ENCODE assay signal across 1 cellular context in the genomic region with DNA sequence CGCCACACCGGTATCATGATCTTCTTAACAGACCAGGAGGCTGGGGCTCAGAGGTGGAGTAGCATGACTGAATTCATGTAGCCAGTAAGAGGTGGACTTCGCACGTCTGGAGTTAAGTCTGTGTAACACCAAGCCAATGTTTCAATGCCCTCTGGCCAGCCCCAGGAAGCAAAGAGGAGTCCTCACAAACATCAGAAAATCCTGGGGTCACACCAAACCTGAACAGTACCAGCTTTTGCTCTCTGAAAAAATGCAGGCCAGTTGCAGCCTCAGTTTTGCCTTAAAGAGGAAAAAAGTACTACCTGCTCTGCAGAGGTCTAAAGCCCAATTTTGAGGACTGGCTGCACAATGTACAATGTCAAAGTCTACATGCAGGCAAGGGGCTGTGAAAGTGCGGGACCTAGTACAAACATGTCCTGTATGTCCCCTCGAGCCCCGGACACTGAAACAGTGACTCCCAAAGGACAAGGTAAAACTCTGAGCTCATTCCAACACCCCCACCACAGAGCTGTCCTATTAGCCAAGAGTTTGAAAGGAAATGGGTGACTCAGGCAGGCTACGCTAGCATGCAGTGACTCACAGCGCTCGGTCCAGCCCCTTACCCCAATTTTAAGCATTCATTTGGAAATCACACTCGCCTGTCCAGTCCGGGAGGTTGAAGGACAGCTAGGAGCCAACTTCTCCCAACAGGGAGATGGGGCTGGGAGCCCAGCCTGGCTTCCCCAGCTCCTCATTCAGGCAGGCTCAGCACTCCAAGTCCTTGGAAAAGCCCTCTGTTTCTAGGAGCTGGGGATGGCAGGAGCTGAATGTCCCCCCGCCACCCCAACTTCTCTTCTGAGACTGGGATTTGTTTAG.
TF ChIP-seq lines count a peak whose summit lies in the region.

No MANE protein-coding gene starts in this region.

TF ChIP-seq in HEK293, 187 proteins besides CTCF, POLR2A, EP300 and RAD21 (continues in another document):
- TF ChIP-seq, protein P1, sequence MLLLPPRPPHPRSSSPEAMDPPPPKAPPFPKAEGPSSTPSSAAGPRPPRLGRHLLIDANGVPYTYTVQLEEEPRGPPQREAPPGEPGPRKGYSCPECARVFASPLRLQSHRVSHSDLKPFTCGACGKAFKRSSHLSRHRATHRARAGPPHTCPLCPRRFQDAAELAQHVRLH (tag by site-specific recombination; IDR thresholded peaks at IDR 0.05), result no peak
- TF ChIP-seq ZNF600 (tag by site-specific recombination; IDR thresholded peaks at IDR 0.05) (0 out of 2 replicates have a peak, but pooled peaks have one; percentile 18), ZNF19 (tag by site-specific recombination; IDR thresholded peaks at IDR 0.05; ENCODE audit: low read depth) (no peak), ZNF132 (tag by site-specific recombination; IDR thresholded peaks at IDR 0.05; ENCODE audit: borderline replicate concordance) (no peak), KLF9 (tag by site-specific recombination; IDR thresholded peaks at IDR 0.05; ENCODE audit: low read depth) (no peak), GLIS1 (tag by site-specific recombination; IDR thresholded peaks at IDR 0.05) (peak; percentile 15; the same call in 1 of the 2 replicates), ZNF501 (tag by site-specific recombination; IDR thresholded peaks at IDR 0.05) (no peak), ZNF174 (tag by site-specific recombination; IDR thresholded peaks at IDR 0.05) (no peak), PRDM1 (tag by site-specific recombination; IDR thresholded peaks at IDR 0.05) (no peak), ZFP37 (tag by site-specific recombination; IDR thresholded peaks at IDR 0.05) (peak; percentile 49; the same call in 1 of the 2 replicates), ZNF555 (tag by site-specific recombination; conservative IDR thresholded peaks at IDR 0.05) (no peak), ZNF426 (tag by site-specific recombination; IDR thresholded peaks at IDR 0.05) (no peak), SP7 (tag by site-specific recombination; IDR thresholded peaks at IDR 0.05) (0 out of 2 replicates have a peak, but pooled peaks have one; percentile 54), ZNF791 (tag by site-specific recombination; IDR thresholded peaks at IDR 0.05) (no peak), ZNF510 (tag by site-specific recombination; IDR thresholded peaks at IDR 0.05; ENCODE audit: insufficient replicate concordance) (no peak), ZSCAN23 (tag by site-specific recombination; IDR thresholded peaks at IDR 0.05) (no peak), ZNF830 (tag by site-specific recombination; IDR thresholded peaks at IDR 0.05; ENCODE audit: low read depth) (no peak), SP2 (tag by site-specific recombination; IDR thresholded peaks at IDR 0.05) (peak; percentile 23; the same call in 1 of the 2 replicates), OVOL3 (tag by site-specific recombination; IDR thresholded peaks at IDR 0.05) (no peak), ZNF202 (tag by site-specific recombination; IDR thresholded peaks at IDR 0.05; ENCODE audit: borderline replicate concordance) (no peak), ZNF140 (tag by site-specific recombination; IDR thresholded peaks at IDR 0.05) (no peak), ZNF394 (tag by site-specific recombination; IDR thresholded peaks at IDR 0.05; ENCODE audit: borderline replicate concordance) (peak; percentile 21; the same call in 1 of the 2 replicates), ZNF654 (tag by site-specific recombination; IDR thresholded peaks at IDR 0.05; ENCODE audit: low read depth) (no peak), KLF8 (tag by site-specific recombination; IDR thresholded peaks at IDR 0.05) (no peak), ZNF266 (tag by site-specific recombination; IDR thresholded peaks at IDR 0.05; ENCODE audit: low read depth) (no peak), ZNF664 (tag by site-specific recombination; IDR thresholded peaks at IDR 0.05) (no peak), ZNF155 (tag by site-specific recombination; IDR thresholded peaks at IDR 0.05) (no peak), ZNF707 (tag by site-specific recombination; IDR thresholded peaks at IDR 0.05) (no peak), ZNF354C (tag by site-specific recombination; IDR thresholded peaks at IDR 0.05; ENCODE audit: borderline replicate concordance, low read depth) (no peak), ZNF626 (tag by site-specific recombination; IDR thresholded peaks at IDR 0.05) (no peak), ZBTB17 (tag by site-specific recombination; IDR thresholded peaks at IDR 0.05) (no peak), GFI1B (tag by site-specific recombination; IDR thresholded peaks at IDR 0.05) (no peak), ZNF596 (tag by site-specific recombination; IDR thresholded peaks at IDR 0.05) (no peak), ZBTB20 (tag by site-specific recombination; IDR thresholded peaks at IDR 0.05) (no peak), ZNF23 (tag by site-specific recombination; IDR thresholded peaks at IDR 0.05; ENCODE audit: borderline replicate concordance) (no peak), GLIS2 (tag by site-specific recombination; IDR thresholded peaks at IDR 0.05) (no peak), ZNF670 (tag by site-specific recombination; IDR thresholded peaks at IDR 0.05; ENCODE audit: low read depth) (no peak), SETDB1 (IDR thresholded peaks at IDR 0.05; ENCODE audit: insufficient read length, low read length) (no peak), ZNF335 (tag by site-specific recombination; conservative IDR thresholded peaks at IDR 0.05) (no peak), ZNF837 (tag by site-specific recombination; IDR thresholded peaks at IDR 0.05) (no peak), ZNF184 (tag by site-specific recombination; IDR thresholded peaks at IDR 0.05) (peak; percentile 51; the same call in 1 of the 2 replicates), ZEB2 (tag by site-specific recombination; IDR thresholded peaks at IDR 0.05) (peak; percentile 20; the same call in 1 of the 2 replicates)
- TF ChIP-seq, protein P2, sequence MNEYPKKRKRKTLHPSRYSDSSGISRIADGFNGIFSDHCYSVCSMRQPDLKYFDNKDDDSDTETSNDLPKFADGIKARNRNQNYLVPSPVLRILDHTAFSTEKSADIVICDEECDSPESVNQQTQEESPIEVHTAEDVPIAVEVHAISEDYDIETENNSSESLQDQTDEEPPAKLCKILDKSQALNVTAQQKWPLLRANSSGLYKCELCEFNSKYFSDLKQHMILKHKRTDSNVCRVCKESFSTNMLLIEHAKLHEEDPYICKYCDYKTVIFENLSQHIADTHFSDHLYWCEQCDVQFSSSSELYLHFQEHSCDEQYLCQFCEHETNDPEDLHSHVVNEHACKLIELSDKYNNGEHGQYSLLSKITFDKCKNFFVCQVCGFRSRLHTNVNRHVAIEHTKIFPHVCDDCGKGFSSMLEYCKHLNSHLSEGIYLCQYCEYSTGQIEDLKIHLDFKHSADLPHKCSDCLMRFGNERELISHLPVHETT (tag by site-specific recombination; IDR thresholded peaks at IDR 0.05), result no peak
- TF ChIP-seq, protein P3, sequence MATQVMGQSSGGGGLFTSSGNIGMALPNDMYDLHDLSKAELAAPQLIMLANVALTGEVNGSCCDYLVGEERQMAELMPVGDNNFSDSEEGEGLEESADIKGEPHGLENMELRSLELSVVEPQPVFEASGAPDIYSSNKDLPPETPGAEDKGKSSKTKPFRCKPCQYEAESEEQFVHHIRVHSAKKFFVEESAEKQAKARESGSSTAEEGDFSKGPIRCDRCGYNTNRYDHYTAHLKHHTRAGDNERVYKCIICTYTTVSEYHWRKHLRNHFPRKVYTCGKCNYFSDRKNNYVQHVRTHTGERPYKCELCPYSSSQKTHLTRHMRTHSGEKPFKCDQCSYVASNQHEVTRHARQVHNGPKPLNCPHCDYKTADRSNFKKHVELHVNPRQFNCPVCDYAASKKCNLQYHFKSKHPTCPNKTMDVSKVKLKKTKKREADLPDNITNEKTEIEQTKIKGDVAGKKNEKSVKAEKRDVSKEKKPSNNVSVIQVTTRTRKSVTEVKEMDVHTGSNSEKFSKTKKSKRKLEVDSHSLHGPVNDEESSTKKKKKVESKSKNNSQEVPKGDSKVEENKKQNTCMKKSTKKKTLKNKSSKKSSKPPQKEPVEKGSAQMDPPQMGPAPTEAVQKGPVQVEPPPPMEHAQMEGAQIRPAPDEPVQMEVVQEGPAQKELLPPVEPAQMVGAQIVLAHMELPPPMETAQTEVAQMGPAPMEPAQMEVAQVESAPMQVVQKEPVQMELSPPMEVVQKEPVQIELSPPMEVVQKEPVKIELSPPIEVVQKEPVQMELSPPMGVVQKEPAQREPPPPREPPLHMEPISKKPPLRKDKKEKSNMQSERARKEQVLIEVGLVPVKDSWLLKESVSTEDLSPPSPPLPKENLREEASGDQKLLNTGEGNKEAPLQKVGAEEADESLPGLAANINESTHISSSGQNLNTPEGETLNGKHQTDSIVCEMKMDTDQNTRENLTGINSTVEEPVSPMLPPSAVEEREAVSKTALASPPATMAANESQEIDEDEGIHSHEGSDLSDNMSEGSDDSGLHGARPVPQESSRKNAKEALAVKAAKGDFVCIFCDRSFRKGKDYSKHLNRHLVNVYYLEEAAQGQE (tag by site-specific recombination; IDR thresholded peaks at IDR 0.05), result no peak
- TF ChIP-seq, protein P4, sequence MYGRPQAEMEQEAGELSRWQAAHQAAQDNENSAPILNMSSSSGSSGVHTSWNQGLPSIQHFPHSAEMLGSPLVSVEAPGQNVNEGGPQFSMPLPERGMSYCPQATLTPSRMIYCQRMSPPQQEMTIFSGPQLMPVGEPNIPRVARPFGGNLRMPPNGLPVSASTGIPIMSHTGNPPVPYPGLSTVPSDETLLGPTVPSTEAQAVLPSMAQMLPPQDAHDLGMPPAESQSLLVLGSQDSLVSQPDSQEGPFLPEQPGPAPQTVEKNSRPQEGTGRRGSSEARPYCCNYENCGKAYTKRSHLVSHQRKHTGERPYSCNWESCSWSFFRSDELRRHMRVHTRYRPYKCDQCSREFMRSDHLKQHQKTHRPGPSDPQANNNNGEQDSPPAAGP (tag by site-specific recombination; IDR thresholded peaks at IDR 0.05), result 0 out of 2 replicates have a peak, but pooled peaks have one; percentile 17
- TF ChIP-seq, protein P5, sequence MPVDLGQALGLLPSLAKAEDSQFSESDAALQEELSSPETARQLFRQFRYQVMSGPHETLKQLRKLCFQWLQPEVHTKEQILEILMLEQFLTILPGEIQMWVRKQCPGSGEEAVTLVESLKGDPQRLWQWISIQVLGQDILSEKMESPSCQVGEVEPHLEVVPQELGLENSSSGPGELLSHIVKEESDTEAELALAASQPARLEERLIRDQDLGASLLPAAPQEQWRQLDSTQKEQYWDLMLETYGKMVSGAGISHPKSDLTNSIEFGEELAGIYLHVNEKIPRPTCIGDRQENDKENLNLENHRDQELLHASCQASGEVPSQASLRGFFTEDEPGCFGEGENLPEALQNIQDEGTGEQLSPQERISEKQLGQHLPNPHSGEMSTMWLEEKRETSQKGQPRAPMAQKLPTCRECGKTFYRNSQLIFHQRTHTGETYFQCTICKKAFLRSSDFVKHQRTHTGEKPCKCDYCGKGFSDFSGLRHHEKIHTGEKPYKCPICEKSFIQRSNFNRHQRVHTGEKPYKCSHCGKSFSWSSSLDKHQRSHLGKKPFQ (tag by site-specific recombination; IDR thresholded peaks at IDR 0.05), result no peak
- TF ChIP-seq, protein P6, sequence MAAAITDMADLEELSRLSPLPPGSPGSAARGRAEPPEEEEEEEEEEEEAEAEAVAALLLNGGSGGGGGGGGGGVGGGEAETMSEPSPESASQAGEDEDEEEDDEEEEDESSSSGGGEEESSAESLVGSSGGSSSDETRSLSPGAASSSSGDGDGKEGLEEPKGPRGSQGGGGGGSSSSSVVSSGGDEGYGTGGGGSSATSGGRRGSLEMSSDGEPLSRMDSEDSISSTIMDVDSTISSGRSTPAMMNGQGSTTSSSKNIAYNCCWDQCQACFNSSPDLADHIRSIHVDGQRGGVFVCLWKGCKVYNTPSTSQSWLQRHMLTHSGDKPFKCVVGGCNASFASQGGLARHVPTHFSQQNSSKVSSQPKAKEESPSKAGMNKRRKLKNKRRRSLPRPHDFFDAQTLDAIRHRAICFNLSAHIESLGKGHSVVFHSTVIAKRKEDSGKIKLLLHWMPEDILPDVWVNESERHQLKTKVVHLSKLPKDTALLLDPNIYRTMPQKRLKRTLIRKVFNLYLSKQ (tag by site-specific recombination; IDR thresholded peaks at IDR 0.05; ENCODE audit: borderline replicate concordance), result no peak
- TF ChIP-seq, protein P7, sequence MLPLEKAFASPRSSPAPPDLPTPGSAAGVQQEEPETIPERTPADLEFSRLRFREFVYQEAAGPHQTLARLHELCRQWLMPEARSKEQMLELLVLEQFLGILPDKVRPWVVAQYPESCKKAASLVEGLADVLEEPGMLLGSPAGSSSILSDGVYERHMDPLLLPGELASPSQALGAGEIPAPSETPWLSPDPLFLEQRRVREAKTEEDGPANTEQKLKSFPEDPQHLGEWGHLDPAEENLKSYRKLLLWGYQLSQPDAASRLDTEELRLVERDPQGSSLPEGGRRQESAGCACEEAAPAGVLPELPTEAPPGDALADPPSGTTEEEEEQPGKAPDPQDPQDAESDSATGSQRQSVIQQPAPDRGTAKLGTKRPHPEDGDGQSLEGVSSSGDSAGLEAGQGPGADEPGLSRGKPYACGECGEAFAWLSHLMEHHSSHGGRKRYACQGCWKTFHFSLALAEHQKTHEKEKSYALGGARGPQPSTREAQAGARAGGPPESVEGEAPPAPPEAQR (tag by site-specific recombination; IDR thresholded peaks at IDR 0.05), result no peak
- TF ChIP-seq, protein P8, sequence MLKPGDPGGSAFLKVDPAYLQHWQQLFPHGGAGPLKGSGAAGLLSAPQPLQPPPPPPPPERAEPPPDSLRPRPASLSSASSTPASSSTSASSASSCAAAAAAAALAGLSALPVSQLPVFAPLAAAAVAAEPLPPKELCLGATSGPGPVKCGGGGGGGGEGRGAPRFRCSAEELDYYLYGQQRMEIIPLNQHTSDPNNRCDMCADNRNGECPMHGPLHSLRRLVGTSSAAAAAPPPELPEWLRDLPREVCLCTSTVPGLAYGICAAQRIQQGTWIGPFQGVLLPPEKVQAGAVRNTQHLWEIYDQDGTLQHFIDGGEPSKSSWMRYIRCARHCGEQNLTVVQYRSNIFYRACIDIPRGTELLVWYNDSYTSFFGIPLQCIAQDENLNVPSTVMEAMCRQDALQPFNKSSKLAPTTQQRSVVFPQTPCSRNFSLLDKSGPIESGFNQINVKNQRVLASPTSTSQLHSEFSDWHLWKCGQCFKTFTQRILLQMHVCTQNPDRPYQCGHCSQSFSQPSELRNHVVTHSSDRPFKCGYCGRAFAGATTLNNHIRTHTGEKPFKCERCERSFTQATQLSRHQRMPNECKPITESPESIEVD (tag by site-specific recombination; IDR thresholded peaks at IDR 0.05), result no peak
- TF ChIP-seq, protein P9, sequence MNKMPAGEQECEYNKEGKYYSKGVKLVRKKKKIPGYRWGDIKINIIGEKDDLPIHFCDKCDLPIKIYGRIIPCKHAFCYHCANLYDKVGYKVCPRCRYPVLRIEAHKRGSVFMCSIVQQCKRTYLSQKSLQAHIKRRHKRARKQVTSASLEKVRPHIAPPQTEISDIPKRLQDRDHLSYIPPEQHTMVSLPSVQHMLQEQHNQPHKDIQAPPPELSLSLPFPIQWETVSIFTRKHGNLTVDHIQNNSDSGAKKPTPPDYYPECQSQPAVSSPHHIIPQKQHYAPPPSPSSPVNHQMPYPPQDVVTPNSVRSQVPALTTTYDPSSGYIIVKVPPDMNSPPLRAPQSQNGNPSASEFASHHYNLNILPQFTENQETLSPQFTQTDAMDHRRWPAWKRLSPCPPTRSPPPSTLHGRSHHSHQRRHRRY (tag by site-specific recombination; IDR thresholded peaks at IDR 0.05), result no peak
